In genomic region chr17:27647755-27648154, GRCh38 we compare ENCODE assay signal across 11 cellular contexts.
"Had no signal": no experiment of that assay in that cellular context is flagged by ENCODE, and none has a peak within 500 bp of the region (broad histone marks: within the 10 kb centered on the region; RNA-seq: fewer than 3 reads in every experiment).

No MANE protein-coding gene starts in this region.

- DNase-seq: activated B cell treated with CpG ODN at 0.5 μM for 24 hours; activated CD4-positive, alpha-beta T cell treated with anti-CD3 and anti-CD28 coated beads, Interleukin-2, amount 10 ng/mL, durations not matched to agents 24 days and 14 days; activated naive CD4-positive, alpha-beta T cell treated with anti-CD3 and anti-CD28 coated beads, Interleukin-2, amount 50 U/mL, for 16 hours; esophagus squamous epithelium; kidney glomerular epithelial cell; spleen; SW 1271 had no signal

- ATAC-seq: pancreas, sciatic nerve had no signal

- H3K27ac ChIP-seq: esophagus squamous epithelium, pancreas, SJSA1, thoracic aorta had no signal

- FAIRE-seq: pancreas had no signal

- H3K27ac Mint-ChIP-seq: activated B cell treated with CpG ODN at 0.5 μM for 24 hours; activated CD4-positive, alpha-beta T cell treated with anti-CD3 and anti-CD28 coated beads, Interleukin-2, amount 10 ng/mL, durations not matched to agents 24 days and 14 days had no signal

- H3K36me3 ChIP-seq: SJSA1, thoracic aorta had no signal

- H3K9me3 Mint-ChIP-seq: activated B cell treated with CpG ODN at 0.5 μM for 24 hours; activated CD4-positive, alpha-beta T cell treated with anti-CD3 and anti-CD28 coated beads, Interleukin-2, amount 10 ng/mL, durations not matched to agents 24 days and 14 days had no signal

- H3K4me1 ChIP-seq: pancreas, SJSA1, spleen had no signal

- H3K27me3 ChIP-seq: esophagus squamous epithelium, pancreas, SJSA1, spleen had no signal

- H3K9me3 ChIP-seq: esophagus squamous epithelium, pancreas, SJSA1, spleen, thoracic aorta had no signal

- H3K4me3 Mint-ChIP-seq: activated B cell treated with CpG ODN at 0.5 μM for 24 hours; activated CD4-positive, alpha-beta T cell treated with anti-CD3 and anti-CD28 coated beads, Interleukin-2, amount 10 ng/mL, durations not matched to agents 24 days and 14 days had no signal

- H3K4me3 ChIP-seq: esophagus squamous epithelium, pancreas, SJSA1, spleen, thoracic aorta had no signal

- H3K27me3 Mint-ChIP-seq: activated B cell treated with CpG ODN at 0.5 μM for 24 hours; activated CD4-positive, alpha-beta T cell treated with anti-CD3 and anti-CD28 coated beads, Interleukin-2, amount 10 ng/mL, durations not matched to agents 24 days and 14 days had no signal
